ENCODE assay signal across 30 cellular contexts in the genomic region with DNA sequence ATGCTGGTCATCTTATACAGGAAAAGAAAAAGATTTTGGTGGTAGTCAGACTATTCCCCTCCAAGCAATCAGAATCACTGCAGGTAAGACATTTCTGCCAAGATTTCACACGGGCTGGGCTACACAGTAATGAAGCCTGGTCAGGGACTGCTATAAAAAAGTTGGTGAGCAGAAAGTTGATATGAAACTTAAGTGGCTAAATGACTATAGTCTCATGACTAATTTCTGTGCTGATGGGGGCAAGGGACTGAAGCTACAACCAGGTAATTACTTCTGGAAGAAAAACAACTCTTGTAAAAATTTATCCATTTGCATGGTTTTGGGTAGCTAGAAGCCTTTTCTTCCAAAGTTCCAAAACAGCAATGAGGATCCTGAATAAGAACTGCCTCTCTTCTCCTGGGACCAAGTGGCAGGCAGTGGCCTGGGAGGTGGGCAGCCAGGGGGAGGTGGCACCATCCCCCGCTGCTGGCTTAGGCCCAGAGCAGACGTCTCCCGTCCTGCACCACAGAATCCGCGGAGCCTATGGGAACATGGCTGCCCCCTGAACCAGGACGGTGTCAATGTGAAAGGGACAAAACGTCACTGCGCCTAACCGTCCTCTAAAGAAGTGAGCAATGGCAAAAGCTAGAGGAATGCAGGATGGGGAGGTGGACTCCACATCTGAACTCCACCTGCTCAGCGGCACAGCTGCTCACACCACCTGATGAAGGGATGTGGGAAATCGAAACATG.
A peak's percentile ranks its signal among the peaks of the same experiment; 100 is the strongest.
DNase-seq lines count a peak whose midpoint lies in the region; ATAC-seq and TF ChIP-seq lines count a peak whose summit lies in the region.
"Had no signal": no experiment of that assay in that cellular context is flagged by ENCODE, and none has a peak within 500 bp of the region (broad histone marks: within the 10 kb centered on the region; RNA-seq: fewer than 3 reads in every experiment).

No MANE protein-coding gene starts in this region.

- DNase-seq in GM13977 (ENCODE audit: low spot score) (peak; percentile 43), NCI-H128 (lab: John Stamatoyannopoulos, UW; ENCODE audit: unreplicated experiment) (no peak), NCI-H187 (lab: John Stamatoyannopoulos, UW) (no peak), OCI-LY7 (ENCODE audit: low spot score) (no peak), trophoblast cell (no peak)
- DNase-seq: activated CD4-positive, alpha-beta T cell treated with anti-CD3 and anti-CD28 coated beads, Interleukin-2, amount 10 ng/mL, durations not matched to agents 24 days and 14 days; activated gamma-delta T cell; activated naive CD8-positive, alpha-beta T cell treated with anti-CD3 and anti-CD28 coated beads, Interleukin-2, amount 10 ng/mL, durations not matched to agents 7 days and 5 days; activated T-cell treated with anti-CD3 and anti-CD28 coated beads, Interleukin-2, amount 50 U/mL, for 24 hours; caudate nucleus; gastrocnemius medialis; GF-D8; left colon; NCI-H1694; NCI-H2171; NCI-H524; Peyer's patch; SHP77 treated with DMSO at 0.1 percent for 48 hours; stimulated activated CD4-positive, alpha-beta T cell treated with anti-CD3 and anti-CD28 coated beads, Interleukin-2, amount 100 ng/mL, for 24 hours; T-helper 9 cell had no signal

- H3K9me2 ChIP-seq in OCI-LY7 (ENCODE audit: insufficient read depth, low read length) = no peaks in the 10 kb centered on the region

- no peak overlapping the region for H3K18ac ChIP-seq in trophoblast cell (ENCODE audit: low read length)

- no TSS peak for BruUV-seq in OCI-LY7 (replicated peaks; lab: Mats Ljungman, UMichigan)

- peaks cover 11% of the 10 kb centered on the region for H3K4me1 Mint-ChIP-seq in stimulated activated memory B cell treated with anti-CD40 and anti-IgM and Interleukin-4, amounts not matched to agents 10 μg/mL and 1 μg/mL and 100 μg/mL, for 72 hours
- H3K4me1 Mint-ChIP-seq: activated CD4-positive, alpha-beta T cell treated with anti-CD3 and anti-CD28 coated beads, Interleukin-2, amount 10 ng/mL, durations not matched to agents 24 days and 14 days had no signal

- no peak overlapping the region for H3K9ac ChIP-seq in trophoblast cell (ENCODE audit: low read length)
- H3K9ac ChIP-seq: parathyroid adenoma had no signal

- H3K79me1 ChIP-seq in trophoblast cell (ENCODE audit: low read length) = peaks cover 8% of the 10 kb centered on the region

- H4K12ac ChIP-seq in trophoblast cell (ENCODE audit: low read depth, low read length) = no peak overlapping the region

- no peaks in the 10 kb centered on the region for H3K36me3 ChIP-seq in OCI-LY7 (ENCODE audit: insufficient read depth, low read length)
- no peaks in the 10 kb centered on the region for H3K36me3 ChIP-seq in trophoblast cell (ENCODE audit: control insufficient read depth in 1 of 2, insufficient read depth in 2 of 2, low read length in 2 of 2)
- H3K36me3 ChIP-seq: gastrocnemius medialis, HAP-1, Peyer's patch had no signal

- no peaks in the 10 kb centered on the region for H3K9me3 ChIP-seq in OCI-LY7 (ENCODE audit: low read length)
- H3K9me3 ChIP-seq in trophoblast cell (ENCODE audit: insufficient read depth, low read depth, low read length) = peaks cover 1% of the 10 kb centered on the region
- H3K9me3 ChIP-seq: gastrocnemius medialis, HAP-1, Peyer's patch had no signal

- no peak overlapping the region for H3K4ac ChIP-seq in trophoblast cell (ENCODE audit: low read depth, low read length)

- H2BK5ac ChIP-seq in trophoblast cell (ENCODE audit: low read depth, low read length, poor library complexity) = no peak overlapping the region

- no peaks in the 10 kb centered on the region for H3K36me3 Mint-ChIP-seq in stimulated activated memory B cell treated with anti-CD40 and anti-IgM and Interleukin-4, amounts not matched to agents 10 μg/mL and 1 μg/mL and 100 μg/mL, for 72 hours
- H3K36me3 Mint-ChIP-seq: activated naive CD8-positive, alpha-beta T cell treated with anti-CD3 and anti-CD28 coated beads, Interleukin-2, amount 10 ng/mL, durations not matched to agents 7 days and 5 days; type B pancreatic cell had no signal

- TF ChIP-seq CTCF in GM13977 (IDR thresholded peaks at IDR 0.05; ENCODE audit: extremely low read depth, insufficient read depth, missing control alignments) (no peak), OCI-LY7 (conservative IDR thresholded peaks at IDR 0.05; ENCODE audit: low read length) (no peak)

- no peak overlapping the region for H2AFZ ChIP-seq in OCI-LY7 (ENCODE audit: low read length)
- no peak overlapping the region for H2AFZ ChIP-seq in trophoblast cell (ENCODE audit: insufficient read depth, low read length, poor library complexity)
- H2AFZ ChIP-seq: parathyroid adenoma had no signal

- H3K4me3 ChIP-seq in OCI-LY7 (ENCODE audit: low read depth, low read length, poor library complexity, severe bottlenecking) (no peak overlapping the region), trophoblast cell (ENCODE audit: low read depth, low read length) (no peak overlapping the region)
- H3K4me3 ChIP-seq: gastrocnemius medialis, HAP-1, Peyer's patch, smooth muscle cell had no signal

- H3K9me3 Mint-ChIP-seq in stimulated activated memory B cell treated with anti-CD40 and anti-IgM and Interleukin-4, amounts not matched to agents 10 μg/mL and 1 μg/mL and 100 μg/mL, for 72 hours = no peaks in the 10 kb centered on the region
- H3K9me3 Mint-ChIP-seq: activated CD4-positive, alpha-beta T cell treated with anti-CD3 and anti-CD28 coated beads, Interleukin-2, amount 10 ng/mL, durations not matched to agents 24 days and 14 days; activated naive CD8-positive, alpha-beta T cell treated with anti-CD3 and anti-CD28 coated beads, Interleukin-2, amount 10 ng/mL, durations not matched to agents 7 days and 5 days; activated T-cell treated with anti-CD3 and anti-CD28 coated beads, Interleukin-2, amount 50 U/mL, for 24 hours; dendritic cell treated with granulocyte-macrophage colony-stimulating factor and Interleukin-4, amounts not matched to agents 40 ng/mL and 50 ng/mL, for 4 days; type B pancreatic cell had no signal

- no peak overlapping the region for H2BK120ac ChIP-seq in trophoblast cell (ENCODE audit: insufficient read depth, low read length, poor library complexity)

- H2BK12ac ChIP-seq in trophoblast cell (ENCODE audit: low read length) = no peak overlapping the region

- no peak overlapping the region for H3K14ac ChIP-seq in trophoblast cell (ENCODE audit: low read length)

- H3K4me1 ChIP-seq in OCI-LY7 (ENCODE audit: insufficient read depth, low read length, poor library complexity, severe bottlenecking) = no peaks in the 10 kb centered on the region
- H3K4me1 ChIP-seq in trophoblast cell (ENCODE audit: control insufficient read depth in 1 of 2, insufficient read depth in 2 of 2, low read length in 2 of 2) = peaks cover 22 to 25% of the 10 kb centered on the region in 2 experiments
- H3K4me1 ChIP-seq: gastrocnemius medialis, HAP-1, Peyer's patch had no signal

- intact Hi-C loops in OCI-LY7 (cut with micrococcal nuclease; ENCODE audit: unreplicated experiment) = no loop called here

- POLR2A ChIA-PET in OCI-LY7 (lab: Charles Lee) = no interaction called here

- no peak overlapping the region for H4K8ac ChIP-seq in trophoblast cell (ENCODE audit: low read depth, low read length)

- H2AK5ac ChIP-seq in trophoblast cell (ENCODE audit: low read length) = no peak overlapping the region

- H3K4me3 Mint-ChIP-seq in stimulated activated memory B cell treated with anti-CD40 and anti-IgM and Interleukin-4, amounts not matched to agents 10 μg/mL and 1 μg/mL and 100 μg/mL, for 72 hours = no peak overlapping the region
- H3K4me3 Mint-ChIP-seq: activated CD4-positive, alpha-beta T cell treated with anti-CD3 and anti-CD28 coated beads, Interleukin-2, amount 10 ng/mL, durations not matched to agents 24 days and 14 days; activated naive CD8-positive, alpha-beta T cell treated with anti-CD3 and anti-CD28 coated beads, Interleukin-2, amount 10 ng/mL, durations not matched to agents 7 days and 5 days; activated T-cell treated with anti-CD3 and anti-CD28 coated beads, Interleukin-2, amount 50 U/mL, for 24 hours; dendritic cell treated with granulocyte-macrophage colony-stimulating factor and Interleukin-4, amounts not matched to agents 40 ng/mL and 50 ng/mL, for 4 days; neural crest cell; type B pancreatic cell had no signal

- H3K27ac ChIP-seq in OCI-LY7 (ENCODE audit: low read depth, low read length, poor library complexity, severe bottlenecking) = no peak overlapping the region
- no peak overlapping the region for H3K27ac ChIP-seq in trophoblast cell (ENCODE audit: low read depth, low read length)
- H3K27ac ChIP-seq: gastrocnemius medialis, parathyroid adenoma, Peyer's patch, VCaP had no signal

- no peaks in the 10 kb centered on the region for H3K27me3 Mint-ChIP-seq in stimulated activated memory B cell treated with anti-CD40 and anti-IgM and Interleukin-4, amounts not matched to agents 10 μg/mL and 1 μg/mL and 100 μg/mL, for 72 hours
- H3K27me3 Mint-ChIP-seq: activated CD4-positive, alpha-beta T cell treated with anti-CD3 and anti-CD28 coated beads, Interleukin-2, amount 10 ng/mL, durations not matched to agents 24 days and 14 days; activated naive CD8-positive, alpha-beta T cell treated with anti-CD3 and anti-CD28 coated beads, Interleukin-2, amount 10 ng/mL, durations not matched to agents 7 days and 5 days; activated T-cell treated with anti-CD3 and anti-CD28 coated beads, Interleukin-2, amount 50 U/mL, for 24 hours; dendritic cell treated with granulocyte-macrophage colony-stimulating factor and Interleukin-4, amounts not matched to agents 40 ng/mL and 50 ng/mL, for 4 days had no signal

- H3K27me3 ChIP-seq in trophoblast cell (ENCODE audit: insufficient read depth, low read length) = no peaks in the 10 kb centered on the region
- H3K27me3 ChIP-seq: gastrocnemius medialis, Peyer's patch had no signal

- no peak overlapping the region for H3K4me2 ChIP-seq in OCI-LY7 (ENCODE audit: low read length)
- H3K4me2 ChIP-seq in trophoblast cell (ENCODE audit: low read length) = no peak overlapping the region
- H3K4me2 ChIP-seq: smooth muscle cell had no signal

- in situ Hi-C loops in GM13977 (cut with MboI; ENCODE audit: low pct_unique_long_range_greater_than_20kb, low sequenced_read_pairs, unreplicated experiment) = no loop called here

- no peaks in the 10 kb centered on the region for H4K20me1 ChIP-seq in OCI-LY7 (ENCODE audit: insufficient read depth, low read length)

- no peak overlapping the region for H3K23ac ChIP-seq in trophoblast cell (ENCODE audit: low read length)

- no CpG with 5 or more reads among the region's 12 CpGs for whole genome bisulfite sequencing in trophoblast cell (ENCODE audit: extremely low coverage, insufficient coverage, insufficient read length)

- peak; percentile 32 for ATAC-seq in GM19468 (IDR thresholded peaks at IDR 0.05; ENCODE audit: extremely low read depth, unreplicated experiment)
- ATAC-seq in HG03108 (IDR thresholded peaks at IDR 0.05; ENCODE audit: unreplicated experiment) = peak; percentile 60
- peak; percentile 77 for ATAC-seq in stimulated activated memory B cell treated with anti-CD40 and anti-IgM and Interleukin-4, amounts not matched to agents 10 μg/mL and 1 μg/mL and 100 μg/mL, for 72 hours
- ATAC-seq: gastrocnemius medialis, left colon had no signal

- no peak overlapping the region for H3K27ac Mint-ChIP-seq in stimulated activated memory B cell treated with anti-CD40 and anti-IgM and Interleukin-4, amounts not matched to agents 10 μg/mL and 1 μg/mL and 100 μg/mL, for 72 hours
- H3K27ac Mint-ChIP-seq: activated CD4-positive, alpha-beta T cell treated with anti-CD3 and anti-CD28 coated beads, Interleukin-2, amount 10 ng/mL, durations not matched to agents 24 days and 14 days; activated naive CD8-positive, alpha-beta T cell treated with anti-CD3 and anti-CD28 coated beads, Interleukin-2, amount 10 ng/mL, durations not matched to agents 7 days and 5 days; activated T-cell treated with anti-CD3 and anti-CD28 coated beads, Interleukin-2, amount 50 U/mL, for 24 hours; dendritic cell treated with granulocyte-macrophage colony-stimulating factor and Interleukin-4, amounts not matched to agents 40 ng/mL and 50 ng/mL, for 4 days; type B pancreatic cell had no signal

- H4K91ac ChIP-seq in trophoblast cell (ENCODE audit: low read depth, low read length) = no peak overlapping the region

- H3K79me2 ChIP-seq in OCI-LY7 (ENCODE audit: insufficient read depth, low read depth, low read length) = no peaks in the 10 kb centered on the region
- no peaks in the 10 kb centered on the region for H3K79me2 ChIP-seq in trophoblast cell (ENCODE audit: control insufficient read depth, insufficient read depth, low read length, poor library complexity)
- H3K79me2 ChIP-seq: parathyroid adenoma had no signal

- CTCF ChIA-PET in OCI-LY7 (lab: Charles Lee; ENCODE audit: unreplicated experiment) = no interaction called here
